ENCODE assay signal across 1 cellular context in genomic region chr4:159669094-159669493, GRCh38.
TF ChIP-seq lines count a peak whose summit lies in the region.

No MANE protein-coding gene starts in this region.

TF ChIP-seq in GM23338, 12 proteins besides CTCF, POLR2A, EP300 and RAD21 (continued from another document):
- TF ChIP-seq REST (IDR thresholded peaks at IDR 0.05; ENCODE audit: unreplicated experiment) (no peak), CREB1 (CRISPR knock-in tag; IDR thresholded peaks at IDR 0.05; ENCODE audit: low read depth) (no peak), JUNB (IDR thresholded peaks at IDR 0.05; ENCODE audit: unreplicated experiment) (no peak), POLR2AphosphoS5 (IDR thresholded peaks at IDR 0.05; ENCODE audit: low read depth) (no peak), ZNF462 (CRISPR knock-in tag; IDR thresholded peaks at IDR 0.05) (no peak)
